20 cellular contexts compared by ENCODE assay signal in genomic region chr20:9099372-9099771, GRCh38. TPM values are rescaled to one million over a fixed set of nuclear protein-coding genes. Genes with fewer than 3 reads are reported as not detected.
DNase-seq lines count a peak whose midpoint lies in the region; ATAC-seq and TF ChIP-seq lines count a peak whose summit lies in the region.
"Had no signal": no experiment of that assay in that cellular context is flagged by ENCODE, and none has a peak within 500 bp of the region (broad histone marks: within the 10 kb centered on the region; RNA-seq: fewer than 3 reads in every experiment).

No MANE protein-coding gene starts in this region.

- peaks cover 20% of the 10 kb centered on the region for H3K4me1 ChIP-seq in left ventricle myocardium inferior
- H3K4me1 ChIP-seq in right atrium auricular region, result peaks cover 0 to 4% of the 10 kb centered on the region in 2 donors
- no peaks in the 10 kb centered on the region for H3K4me1 ChIP-seq in Panc1 (ENCODE audit: control insufficient read depth, insufficient read depth, low read length)
- no peaks in the 10 kb centered on the region for H3K4me1 ChIP-seq in aorta (ENCODE audit: control insufficient read depth in 1 of 2, insufficient read depth in 2 of 2, low read length in 2 of 2)

- CTCF ChIA-PET in Panc1 (lab: Charles Lee), result no interaction called here

- no TSS peak for BruUV-seq in Panc1 (replicated peaks; lab: Mats Ljungman, UMichigan)

- 59 to 77% methylated on average over 2 of the region's 2 CpGs for WGBS in aorta, 2 donors

- intact Hi-C loops in left ventricle myocardium inferior (cut with micrococcal nuclease) (no loop called here), Panc1 (cut with micrococcal nuclease; ENCODE audit: unreplicated experiment) (no loop called here), aorta (cut with DNase I) (no loop called here)

- peak; percentile 35 for TF ChIP-seq CTCF in left ventricle myocardium inferior (IDR thresholded peaks at IDR 0.05; ENCODE audit: borderline replicate concordance)
- TF ChIP-seq CTCF in right atrium auricular region (IDR thresholded peaks at IDR 0.05), result peak in 1 of 2 donors; percentile 39
- TF ChIP-seq CTCF in LNCaP clone FGC (IDR thresholded peaks at IDR 0.05; ENCODE audit: control insufficient read depth, extremely low read depth, insufficient read depth), result 0 out of 2 replicates have a peak, but pooled peaks have one; percentile 5
- TF ChIP-seq CTCF in Panc1 (IDR thresholded peaks at IDR 0.05), result 0 out of 2 replicates have a peak, but pooled peaks have one; percentile 4
- TF ChIP-seq CTCF in epithelial cell of esophagus (IDR thresholded peaks at IDR 0.05; ENCODE audit: insufficient read depth, low read depth, low read length, missing control alignments), result peak; percentile 11

- ATAC-seq in Panc1, result no peak
- ATAC-seq in aorta (ENCODE audit: low FRiP score), result no peak
- ATAC-seq: T-cell had no signal

- H3K27me3 ChIP-seq in left ventricle myocardium inferior (ENCODE audit: low read depth) (no peaks in the 10 kb centered on the region), right atrium auricular region (no peaks in the 10 kb centered on the region), Panc1 (ENCODE audit: control insufficient read depth, insufficient read depth, low read length) (no peaks in the 10 kb centered on the region), aorta (ENCODE audit: control insufficient read depth in 1 of 2, insufficient read depth in 2 of 2, low read length in 1 of 2) (no peaks in the 10 kb centered on the region)
- H3K27me3 ChIP-seq: BLaER1 treated with 17β-estradiol and CSF1 and Interleukin-3, amounts not matched to agents 10 nM and 100 nM had no signal

- H3K36me3 ChIP-seq in left ventricle myocardium inferior (no peaks in the 10 kb centered on the region), right atrium auricular region (no peaks in the 10 kb centered on the region), Panc1 (ENCODE audit: control insufficient read depth, insufficient read depth, low read length) (no peaks in the 10 kb centered on the region; the same call in 1 of the 2 replicates), aorta (ENCODE audit: control insufficient read depth in 1 of 2, insufficient read depth in 2 of 2, low read length in 1 of 2) (no peaks in the 10 kb centered on the region)
- H3K36me3 ChIP-seq: BLaER1 treated with 17β-estradiol and CSF1 and Interleukin-3, amounts not matched to agents 10 nM and 100 nM had no signal

- POLR2A ChIA-PET in Panc1 (lab: Charles Lee), result no interaction called here

- in situ Hi-C loops in Panc1 (cut with HindIII; ENCODE audit: low pct_unique_long_range_greater_than_20kb, low sequenced_read_pairs), result no loop called here

- H3K4me3 ChIP-seq in left ventricle myocardium inferior (no peak overlapping the region), right atrium auricular region (no peak overlapping the region), LNCaP clone FGC (ENCODE audit: low read depth, low read length) (no peak overlapping the region), Panc1 (ENCODE audit: low read depth in 2 of 2, low read length in 2 of 2) (no peak overlapping the region), epithelial cell of esophagus (ENCODE audit: low read length) (no peak overlapping the region), aorta (ENCODE audit: low read length in 2 of 2) (no peak overlapping the region)
- H3K4me3 ChIP-seq: BLaER1 treated with 17β-estradiol and CSF1 and Interleukin-3, amounts not matched to agents 10 nM and 100 nM had no signal

- no peaks in the 10 kb centered on the region for H3K9me3 ChIP-seq in left ventricle myocardium inferior (replicated peaks)
- no peaks in the 10 kb centered on the region for H3K9me3 ChIP-seq in right atrium auricular region
- H3K9me3 ChIP-seq in Panc1 (ENCODE audit: control insufficient read depth, insufficient read depth, low read depth, low read length), result no peaks in the 10 kb centered on the region
- H3K9me3 ChIP-seq in aorta (ENCODE audit: control insufficient read depth, low read length), result no peaks in the 10 kb centered on the region
- H3K9me3 ChIP-seq: BLaER1 treated with 17β-estradiol and CSF1 and Interleukin-3, amounts not matched to agents 10 nM and 100 nM had no signal

- H3K27ac ChIP-seq in left ventricle myocardium inferior (replicated peaks), result no peak overlapping the region
- H3K27ac ChIP-seq in right atrium auricular region, result no peak overlapping the region
- no peak overlapping the region for H3K27ac ChIP-seq in Panc1 (ENCODE audit: low read length)
- no peak overlapping the region for H3K27ac ChIP-seq in aorta (ENCODE audit: low read depth in 1 of 2, low read length in 2 of 2)
- H3K27ac ChIP-seq: BLaER1 treated with 17β-estradiol and CSF1 and Interleukin-3, amounts not matched to agents 10 nM and 100 nM had no signal

- no peak for DNase-seq in left ventricle myocardium inferior
- no peak for DNase-seq in right atrium auricular region (ENCODE audit: low spot score)
- DNase-seq in LNCaP clone FGC (ENCODE audit: low read depth), result no peak
- no peak for DNase-seq in Panc1 (ENCODE audit: low read depth, low spot score)
- DNase-seq in epithelial cell of esophagus (ENCODE audit: low read depth), result no peak
- DNase-seq in aorta, result no peak
- DNase-seq in kidney glomerular epithelial cell (lab: John Stamatoyannopoulos, UW), result no peak
- DNase-seq in OCI-M2 (lab: John Stamatoyannopoulos, UW; ENCODE audit: unreplicated experiment), result no peak
- DNase-seq: CD4-positive, alpha-beta memory T cell; COR-L47; MV-4-11; NCI-H2029; NCI-H2171; NCI-H226; NCI-H510A; NCI-H69; SHP77; T-cell had no signal

RNA-seq across cellular contexts. Expression of gene PLCB4, which starts 30.5 kb away (rescaled TPM):
- total RNA-seq in left ventricle myocardium inferior (30.5 TPM), right atrium auricular region (10 to 100 TPM; 14.3 to 32.4 TPM), Panc1 (2021; ENCODE audit: unreplicated experiment) (1.5 TPM), aorta (10 to 100 TPM; 18.1 to 26.2 TPM)
- polyA plus RNA-seq in Panc1 (2012; ENCODE audit: insufficient read length), result 0.12 TPM
- 1 to 10 TPM; 1.5 to 3.6 TPM for polyA plus RNA-seq in aorta
- total RNA-seq: CD4-positive, alpha-beta memory T cell had no signal
- polyA plus RNA-seq: CD4-positive, alpha-beta memory T cell; IgD-negative memory B cell had no signal
